1 cellular context compared by ENCODE assay signal in genomic region chr5:78624011-78624541, GRCh38.
TF ChIP-seq lines count a peak whose summit lies in the region.

No MANE protein-coding gene starts in this region.

TF ChIP-seq in SK-N-SH, 30 proteins besides CTCF, POLR2A, EP300 and RAD21 (continued from another document):
- TF ChIP-seq RXRA (IDR thresholded peaks at IDR 0.05; ENCODE audit: borderline replicate concordance, low read depth): no peak
- TF ChIP-seq MEF2A (IDR thresholded peaks at IDR 0.05; ENCODE audit: borderline replicate concordance, low read depth): no peak
- TF ChIP-seq SMC3 (IDR thresholded peaks at IDR 0.05; ENCODE audit: low read depth, low read length): no peak
- peak; percentile 85 for TF ChIP-seq RCOR1 (IDR thresholded peaks at IDR 0.05; ENCODE audit: low read length)
- TF ChIP-seq MXI1 (IDR thresholded peaks at IDR 0.05; ENCODE audit: low read depth, low read length): 0 out of 2 replicates have a peak, but pooled peaks have one; percentile 60
- TF ChIP-seq MAX (IDR thresholded peaks at IDR 0.05; ENCODE audit: low read depth): no peak
- TF ChIP-seq, protein P1, sequence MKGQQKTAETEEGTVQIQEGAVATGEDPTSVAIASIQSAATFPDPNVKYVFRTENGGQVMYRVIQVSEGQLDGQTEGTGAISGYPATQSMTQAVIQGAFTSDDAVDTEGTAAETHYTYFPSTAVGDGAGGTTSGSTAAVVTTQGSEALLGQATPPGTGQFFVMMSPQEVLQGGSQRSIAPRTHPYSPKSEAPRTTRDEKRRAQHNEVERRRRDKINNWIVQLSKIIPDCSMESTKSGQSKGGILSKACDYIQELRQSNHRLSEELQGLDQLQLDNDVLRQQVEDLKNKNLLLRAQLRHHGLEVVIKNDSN (IDR thresholded peaks at IDR 0.05; ENCODE audit: borderline replicate concordance, low read depth): no peak
- TF ChIP-seq FOXM1 (IDR thresholded peaks at IDR 0.05; ENCODE audit: low read depth): no peak
- TF ChIP-seq GABPA (IDR thresholded peaks at IDR 0.05; ENCODE audit: low read depth): no peak
- TF ChIP-seq, protein P2, sequence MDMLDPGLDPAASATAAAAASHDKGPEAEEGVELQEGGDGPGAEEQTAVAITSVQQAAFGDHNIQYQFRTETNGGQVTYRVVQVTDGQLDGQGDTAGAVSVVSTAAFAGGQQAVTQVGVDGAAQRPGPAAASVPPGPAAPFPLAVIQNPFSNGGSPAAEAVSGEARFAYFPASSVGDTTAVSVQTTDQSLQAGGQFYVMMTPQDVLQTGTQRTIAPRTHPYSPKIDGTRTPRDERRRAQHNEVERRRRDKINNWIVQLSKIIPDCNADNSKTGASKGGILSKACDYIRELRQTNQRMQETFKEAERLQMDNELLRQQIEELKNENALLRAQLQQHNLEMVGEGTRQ (IDR thresholded peaks at IDR 0.05; ENCODE audit: borderline replicate concordance, low read depth, low read length): no peak
